Comparison of ENCODE assay signal across 8 cellular contexts in genomic region chr10:92965314-92965713, GRCh38.
DNase-seq lines count a peak whose midpoint lies in the region; ATAC-seq, FAIRE-seq and TF ChIP-seq lines count a peak whose summit lies in the region.

No MANE protein-coding gene starts in this region.

- no TSS peak for BruUV-seq in endothelial cell of umbilical vein (replicated peaks; lab: Mats Ljungman, UMichigan)

- dilution Hi-C loops in endothelial cell of umbilical vein (cut with MboI; ENCODE audit: extremely low pct_ligation_motif_present, low sequenced_read_pairs) = no loop called here

- peaks cover 7% of the 10 kb centered on the region for H3K4me1 ChIP-seq in OCI-LY3 (ENCODE audit: low read length)
- H3K4me1 ChIP-seq in endothelial cell of umbilical vein (ENCODE audit: control insufficient read depth, extremely low read depth, insufficient read depth, low read length) = peaks cover 14% of the 10 kb centered on the region
- H3K4me1 ChIP-seq in ovary (ENCODE audit: insufficient read depth) = no peaks in the 10 kb centered on the region

- TF ChIP-seq EP300 in ovary (IDR thresholded peaks at IDR 0.05) = no peak

- H2AFZ ChIP-seq in OCI-LY3 (ENCODE audit: low read depth, low read length) = no peak overlapping the region
- H2AFZ ChIP-seq in endothelial cell of umbilical vein (ENCODE audit: low read depth, low read length) = no peak overlapping the region

- FAIRE-seq in endothelial cell of umbilical vein (lab: Jason Lieb, UNC) = peak; percentile 53

- TF ChIP-seq CTCF in GM12874 (IDR thresholded peaks at IDR 0.05; ENCODE audit: insufficient read depth, low read depth, low read length) (peak; percentile 23; the same call in 1 of the 2 replicates), OCI-LY3 (IDR thresholded peaks at IDR 0.05; ENCODE audit: low read depth, low read length) (peak; percentile 67), endothelial cell of umbilical vein (IDR thresholded peaks at IDR 0.05; ENCODE audit: extremely low read depth in 1 of 2, insufficient read depth in 1 of 2, low read depth in 1 of 2, low read length in 2 of 2) (peak; percentile 15 to 40), ovary (IDR thresholded peaks at IDR 0.05) (peak; percentile 18 to 46 (median 31))

- H3K9me3 ChIP-seq in OCI-LY3 (ENCODE audit: insufficient read depth, low read length) = no peaks in the 10 kb centered on the region
- H3K9me3 ChIP-seq in endothelial cell of umbilical vein (replicated peaks; ENCODE audit: control insufficient read depth, insufficient read depth, low read length) = no peaks in the 10 kb centered on the region
- no peaks in the 10 kb centered on the region for H3K9me3 ChIP-seq in ovary

- H3K9me1 ChIP-seq in endothelial cell of umbilical vein (replicated peaks; ENCODE audit: control insufficient read depth, extremely low read depth, insufficient read depth, low read length) = no peaks in the 10 kb centered on the region

- H3K4me2 ChIP-seq in OCI-LY3 (ENCODE audit: low read length) (peak overlapping the region; percentile 36; the same call in 1 of the 2 replicates), endothelial cell of umbilical vein (ENCODE audit: insufficient read depth, low read length) (peak overlapping the region; percentile 23)

- no peak overlapping the region for H3K4me3 ChIP-seq in OCI-LY3 (ENCODE audit: low read length)
- no peak overlapping the region for H3K4me3 ChIP-seq in endothelial cell of umbilical vein (replicated peaks in 1 of 3; ENCODE audit: insufficient read depth in 1 of 3, low read depth in 1 of 3, low read length in 3 of 3)
- H3K4me3 ChIP-seq in ovary = no peak overlapping the region

- 8 to 19% (median 16%) methylated on average over 2 of the region's 2 CpGs for WGBS in ovary, 3 donors

- ATAC-seq in HG03432 (IDR thresholded peaks at IDR 0.05; ENCODE audit: unreplicated experiment) = no peak
- no peak for ATAC-seq in HG02973 (IDR thresholded peaks at IDR 0.05; ENCODE audit: unreplicated experiment)

- peak; percentile 20 for DNase-seq in AG08396 (ENCODE audit: low spot score)
- peak; percentile 70 for DNase-seq in endothelial cell of umbilical vein (ENCODE audit: low read depth, low spot score)
- no peak for DNase-seq in ovary
- DNase-seq in stimulated activated CD4-positive, alpha-beta T cell treated with anti-CD3 and anti-CD28 coated beads, Interleukin-4, amount 100 ng/mL, for 4 hours = no peak

- CTCF ChIA-PET in endothelial cell of umbilical vein (lab: Charles Lee) = interaction anchor here (0.6 to 2.3 kb wide), 35 partner anchors 9 to 546 kb away, joined by 3 to 21 read pairs (median 3); no protein-coding TSS in a partner anchor

- POLR2A ChIA-PET in endothelial cell of umbilical vein (lab: Charles Lee) = no interaction called here

- H3K79me2 ChIP-seq in OCI-LY3 (ENCODE audit: low read length) (no peaks in the 10 kb centered on the region), endothelial cell of umbilical vein (ENCODE audit: control insufficient read depth, insufficient read depth, low read length) (no peaks in the 10 kb centered on the region)

- H3K9ac ChIP-seq in OCI-LY3 (ENCODE audit: low read length) (no peak overlapping the region), endothelial cell of umbilical vein (replicated peaks; ENCODE audit: extremely low read depth, insufficient read depth, low read length) (no peak overlapping the region)

- H3K27ac ChIP-seq in OCI-LY3 (ENCODE audit: low read length) = no peak overlapping the region
- H3K27ac ChIP-seq in endothelial cell of umbilical vein (ENCODE audit: insufficient read depth, low read depth, low read length) = peak overlapping the region; percentile 10
- H3K27ac ChIP-seq in ovary = no peak overlapping the region

- intact Hi-C loops in endothelial cell of umbilical vein (cut with micrococcal nuclease) = loop anchor here (2.0 kb wide), 1 partner anchor 323 kb away; no protein-coding TSS in a partner anchor
- intact Hi-C loops in ovary (cut with DNase I) = loop anchor here in 1 of 4 donors (10.0 kb wide), 1 partner anchor 51 kb away; no protein-coding TSS in a partner anchor

- TF ChIP-seq POLR2A in endothelial cell of umbilical vein (IDR thresholded peaks at IDR 0.05; ENCODE audit: low read depth, low read length) (no peak), ovary (IDR thresholded peaks at IDR 0.05) (no peak)

- H3K27me3 ChIP-seq in OCI-LY3 (ENCODE audit: low read depth, low read length) (no peaks in the 10 kb centered on the region), endothelial cell of umbilical vein (ENCODE audit: control insufficient read depth in 2 of 2, insufficient read depth in 2 of 2, low read length in 2 of 2) (no peaks in the 10 kb centered on the region), ovary (no peaks in the 10 kb centered on the region)

- H3K36me3 ChIP-seq in OCI-LY3 (replicated peaks; ENCODE audit: low read depth, low read length) = no peaks in the 10 kb centered on the region
- peaks cover 0 to 10% of the 10 kb centered on the region in 2 experiments for H3K36me3 ChIP-seq in endothelial cell of umbilical vein (ENCODE audit: control insufficient read depth in 2 of 2, extremely low read depth in 1 of 2, insufficient read depth in 2 of 2, low read length in 2 of 2)
- H3K36me3 ChIP-seq in ovary = no peaks in the 10 kb centered on the region

- H4K20me1 ChIP-seq in OCI-LY3 (ENCODE audit: insufficient read depth, low read length) = no peaks in the 10 kb centered on the region
- H4K20me1 ChIP-seq in endothelial cell of umbilical vein (replicated peaks; ENCODE audit: control insufficient read depth, extremely low read depth, insufficient read depth, low read length) = no peaks in the 10 kb centered on the region

TF ChIP-seq in endothelial cell of umbilical vein, 7 proteins besides CTCF, POLR2A, EP300 and RAD21:
- TF ChIP-seq GATA2 (IDR thresholded peaks at IDR 0.05; ENCODE audit: insufficient read depth, insufficient read length, low read depth, low read length) = no peak
- no peak for TF ChIP-seq POLR2AphosphoS5 (IDR thresholded peaks at IDR 0.05; ENCODE audit: insufficient read depth, low read depth, low read length)
- TF ChIP-seq EZH2 (IDR thresholded peaks at IDR 0.05; ENCODE audit: borderline replicate concordance, low read depth, low read length, severe bottlenecking) = no peak
- peak; percentile 6 for TF ChIP-seq FOS (IDR thresholded peaks at IDR 0.05; ENCODE audit: borderline replicate concordance, insufficient read depth, low read length)
- no peak for TF ChIP-seq MYC (IDR thresholded peaks at IDR 0.05; ENCODE audit: low read depth, low read length)
- no peak for TF ChIP-seq MAX (IDR thresholded peaks at IDR 0.05; ENCODE audit: insufficient read depth, insufficient read length)
- TF ChIP-seq JUN (IDR thresholded peaks at IDR 0.05; ENCODE audit: borderline replicate concordance, insufficient read depth, insufficient read length, low read depth) = peak; percentile 5

Comparison
In these comparisons a context has a peak if more than half of its experiments do, and no peak if none do; other contexts are left out.
1. DNase-seq: peak in AG08396 (single experiment) and endothelial cell of umbilical vein (single experiment); none in ovary (0 of 5) and stimulated activated CD4-positive, alpha-beta T cell treated with anti-CD3 and anti-CD28 coated beads, Interleukin-4, amount 100 ng/mL, for 4 hours (0 of 2).
2. Peak in every context shown above with its lines, with median percentiles within 50 percentile points of each other: CTCF ChIP-seq.